In genomic region chr14:69715725-69716482, GRCh38 we compare ENCODE assay signal across 8 cellular contexts. TPM values are rescaled to one million over a fixed set of nuclear protein-coding genes. Genes with fewer than 3 reads are reported as not detected.
DNase-seq lines count a peak whose midpoint lies in the region; ATAC-seq and TF ChIP-seq lines count a peak whose summit lies in the region.

No MANE protein-coding gene starts in this region.

- H3K27ac ChIP-seq in RWPE1 (peak overlapping the region; percentile 94), muscle layer of colon (ENCODE audit: low read depth, low read length) (peak overlapping the region; percentile 62), vagina (peak overlapping the region; percentile 31)

- no peak for DNase-seq in activated CD4-positive, alpha-beta T cell treated with anti-CD3 and anti-CD28 coated beads, Interleukin-2, amount 10 ng/mL, durations not matched to agents 7 days and 5 days
- DNase-seq in activated CD4-positive, alpha-beta T cell treated with anti-CD3 and anti-CD28 coated beads for 48 hours, result no peak
- DNase-seq in RWPE1 (ENCODE audit: low spot score) (peak; percentile 89), endothelial cell (ENCODE audit: low spot score) (no peak), vagina (ENCODE audit: extremely low spot score in 2 of 2) (no peak), islet precursor cell (no peak)

- H3K4me1 Mint-ChIP-seq in activated CD4-positive, alpha-beta T cell treated with anti-CD3 and anti-CD28 coated beads, Interleukin-2, amount 10 ng/mL, durations not matched to agents 7 days and 5 days, result peaks cover 64% of the 10 kb centered on the region
- peaks cover 85% of the 10 kb centered on the region for H3K4me1 Mint-ChIP-seq in endothelial cell (ENCODE audit: unreplicated experiment)

- no peak for TF ChIP-seq POLR2A in vagina (IDR thresholded peaks at IDR 0.05)

- no peak for ATAC-seq in GM21529 (IDR thresholded peaks at IDR 0.05; ENCODE audit: unreplicated experiment)

- H3K4me3 Mint-ChIP-seq in activated CD4-positive, alpha-beta T cell treated with anti-CD3 and anti-CD28 coated beads, Interleukin-2, amount 10 ng/mL, durations not matched to agents 7 days and 5 days, result no peak overlapping the region
- peak overlapping the region; percentile 52 for H3K4me3 Mint-ChIP-seq in endothelial cell (ENCODE audit: unreplicated experiment)

- peak overlapping the region; percentile 78 for H3K27ac Mint-ChIP-seq in activated CD4-positive, alpha-beta T cell treated with anti-CD3 and anti-CD28 coated beads, Interleukin-2, amount 10 ng/mL, durations not matched to agents 7 days and 5 days
- H3K27ac Mint-ChIP-seq in endothelial cell (ENCODE audit: unreplicated experiment), result peak overlapping the region; percentile 72

- intact Hi-C loops in vagina (cut with DNase I), result loop anchor here (10.0 kb wide), 1 partner anchor 51 kb away; no protein-coding TSS in a partner anchor

- peaks cover 41% of the 10 kb centered on the region for H3K4me1 ChIP-seq in muscle layer of colon (ENCODE audit: insufficient read depth, low read length)
- peaks cover 56% of the 10 kb centered on the region for H3K4me1 ChIP-seq in vagina

- no peak overlapping the region for H3K4me3 ChIP-seq in muscle layer of colon (ENCODE audit: low read depth in 1 of 2, low read length in 2 of 2)
- H3K4me3 ChIP-seq in vagina, result no peak overlapping the region

- H3K27me3 Mint-ChIP-seq in activated CD4-positive, alpha-beta T cell treated with anti-CD3 and anti-CD28 coated beads, Interleukin-2, amount 10 ng/mL, durations not matched to agents 7 days and 5 days, result no peaks in the 10 kb centered on the region
- peaks cover 28% of the 10 kb centered on the region for H3K27me3 Mint-ChIP-seq in endothelial cell (ENCODE audit: unreplicated experiment)

- no peaks in the 10 kb centered on the region for H3K27me3 ChIP-seq in muscle layer of colon (ENCODE audit: control insufficient read depth in 1 of 2, insufficient read depth in 2 of 2, low read length in 2 of 2)
- no peaks in the 10 kb centered on the region for H3K27me3 ChIP-seq in vagina

- H3K36me3 Mint-ChIP-seq in activated CD4-positive, alpha-beta T cell treated with anti-CD3 and anti-CD28 coated beads, Interleukin-2, amount 10 ng/mL, durations not matched to agents 7 days and 5 days (ENCODE audit: low read depth), result peaks cover 52% of the 10 kb centered on the region
- H3K36me3 Mint-ChIP-seq in endothelial cell (ENCODE audit: low read depth, unreplicated experiment), result peaks cover 19% of the 10 kb centered on the region

- H3K36me3 ChIP-seq in muscle layer of colon (ENCODE audit: insufficient read depth, low read length) (peaks cover 7% of the 10 kb centered on the region), vagina (peaks cover 0 to 8% of the 10 kb centered on the region in 2 donors)

- H3K9me3 Mint-ChIP-seq in activated CD4-positive, alpha-beta T cell treated with anti-CD3 and anti-CD28 coated beads, Interleukin-2, amount 10 ng/mL, durations not matched to agents 7 days and 5 days, result no peaks in the 10 kb centered on the region
- no peaks in the 10 kb centered on the region for H3K9me3 Mint-ChIP-seq in endothelial cell (ENCODE audit: unreplicated experiment)

- CTCF ChIA-PET in activated CD4-positive, alpha-beta T cell treated with anti-CD3 and anti-CD28 coated beads, Interleukin-2, amount 10 ng/mL, durations not matched to agents 7 days and 5 days (lab: Charles Lee), result interaction anchor here (1.0 to 2.2 kb wide), 5 partner anchors 11 to 41 kb away, joined by 3 to 8 read pairs (median 5); no protein-coding TSS in a partner anchor
- CTCF ChIA-PET in RWPE1 (lab: Yijun Ruan, JAX), result interaction anchor here (1.0 to 1.3 kb wide), 2 partner anchors 9 to 11 kb away, joined by 3 to 4 read pairs; no protein-coding TSS in a partner anchor

- TF ChIP-seq CTCF in RWPE1 (conservative IDR thresholded peaks at IDR 0.05; ENCODE audit: low read depth) (no peak), endothelial cell (IDR thresholded peaks at IDR 0.05; ENCODE audit: unreplicated experiment) (no peak), vagina (IDR thresholded peaks at IDR 0.05) (no peak)

- POLR2A ChIA-PET in activated CD4-positive, alpha-beta T cell treated with anti-CD3 and anti-CD28 coated beads, Interleukin-2, amount 10 ng/mL, durations not matched to agents 7 days and 5 days (lab: Charles Lee), result no interaction called here
- POLR2A ChIA-PET in RWPE1 (lab: Yijun Ruan, JAX; ENCODE audit: low non-redundant PET), result no interaction called here

- no peak overlapping the region for H3K9ac ChIP-seq in muscle layer of colon (ENCODE audit: low read length)

- no peaks in the 10 kb centered on the region for H3K9me3 ChIP-seq in muscle layer of colon (ENCODE audit: low read length)
- H3K9me3 ChIP-seq in vagina, result no peaks in the 10 kb centered on the region

RNA-seq across cellular contexts. Expression of gene SRSF5, which starts 51.0 kb away (rescaled TPM):
- 100 to 1,000 TPM; 390 to 392 TPM for total RNA-seq in activated CD4-positive, alpha-beta T cell treated with anti-CD3 and anti-CD28 coated beads, Interleukin-2, amount 10 ng/mL, durations not matched to agents 7 days and 5 days
- total RNA-seq in endothelial cell (ENCODE audit: unreplicated experiment) (241 TPM), vagina (386 TPM)

Comparison
In these comparisons a context has a peak if more than half of its experiments do, and no peak if none do; other contexts are left out.
1. H3K27ac ChIP-seq: peak in every context shown above with its lines; median percentile 94 in RWPE1; 62 in muscle layer of colon; 31 in vagina.